ENCODE assay signal across 12 cellular contexts in the genomic region with DNA sequence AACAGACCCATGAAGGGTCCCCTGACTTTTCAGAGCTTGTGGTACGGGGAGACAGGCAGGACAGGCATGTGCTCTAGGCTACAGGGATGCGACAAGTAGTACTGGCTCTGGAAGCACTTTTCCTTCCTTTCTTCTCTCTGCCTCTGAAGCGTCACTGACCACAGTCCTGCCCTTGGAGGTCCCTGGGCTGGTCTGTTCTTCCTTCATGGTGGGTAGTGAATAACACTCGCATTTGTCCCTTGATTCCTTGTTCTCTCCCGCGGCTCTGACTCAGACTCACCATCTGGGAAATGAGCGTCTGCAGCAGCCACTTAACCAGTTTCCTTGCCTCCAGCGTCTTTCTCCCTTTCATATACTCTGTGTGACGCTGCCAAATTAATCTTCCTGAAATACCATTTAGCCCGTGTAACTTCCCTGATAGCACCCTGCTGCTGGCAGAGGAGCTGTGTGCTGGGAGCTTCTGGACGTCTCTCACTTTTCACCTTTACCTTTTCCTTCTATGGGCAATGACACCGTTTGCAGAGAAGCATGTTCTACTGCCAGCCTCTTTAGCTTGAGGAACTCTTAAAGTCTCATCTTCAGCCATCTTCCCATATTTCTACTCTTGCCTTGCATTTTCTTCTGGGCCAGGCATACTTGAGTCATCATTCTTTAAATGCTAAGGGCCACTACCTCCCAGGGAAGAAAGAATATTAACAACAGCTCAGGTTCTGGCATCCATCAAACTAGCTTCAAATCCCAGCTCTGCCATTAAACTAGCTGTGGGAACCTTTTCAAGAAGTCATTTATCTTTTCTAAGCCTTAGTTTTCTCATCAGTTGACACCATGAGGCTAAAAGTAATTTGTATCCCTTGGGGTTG. TPM values are rescaled to one million over a fixed set of nuclear protein-coding genes. Genes with fewer than 3 reads are reported as not detected.
A peak's percentile ranks its signal among the peaks of the same experiment; 100 is the strongest.
DNase-seq lines count a peak whose midpoint lies in the region; TF ChIP-seq lines count a peak whose summit lies in the region.
"Had no signal": no experiment of that assay in that cellular context is flagged by ENCODE, and none has a peak within 500 bp of the region (broad histone marks: within the 10 kb centered on the region; RNA-seq: fewer than 3 reads in every experiment).

No MANE protein-coding gene starts in this region.

- TF ChIP-seq CTCF in brain (conservative IDR thresholded peaks at IDR 0.05), result no peak
- TF ChIP-seq CTCF in hepatocyte (IDR thresholded peaks at IDR 0.05; ENCODE audit: poor library complexity), result no peak

- H3K9me3 ChIP-seq in hepatocyte (ENCODE audit: low read depth), result no peaks in the 10 kb centered on the region

- H3K4me1 Mint-ChIP-seq in brain, result peaks cover 4% of the 10 kb centered on the region
- H3K4me1 Mint-ChIP-seq: stimulated activated effector memory CD8-positive, alpha-beta T cell treated with anti-CD3 and anti-CD28 coated beads, Interleukin-12 subunit alpha, Interleukin-12 subunit beta, amount 100 ng/mL, for 72 hours had no signal

- 43% methylated on average over 12 of the region's 12 CpGs for WGBS in hepatocyte (ENCODE audit: low lambda C conversion rate, missing lambda C conversion rate)

- H3K36me3 Mint-ChIP-seq in brain, result peaks cover 34% of the 10 kb centered on the region
- H3K36me3 Mint-ChIP-seq: stimulated activated effector memory CD8-positive, alpha-beta T cell treated with anti-CD3 and anti-CD28 coated beads, Interleukin-12 subunit alpha, Interleukin-12 subunit beta, amount 100 ng/mL, for 72 hours had no signal

- H3K27me3 Mint-ChIP-seq in brain, result no peaks in the 10 kb centered on the region

- H3K4me3 ChIP-seq in hepatocyte, result no peak overlapping the region

- H3K9me3 Mint-ChIP-seq in brain, result no peaks in the 10 kb centered on the region
- H3K9me3 Mint-ChIP-seq: stimulated activated effector memory CD8-positive, alpha-beta T cell treated with anti-CD3 and anti-CD28 coated beads, Interleukin-12 subunit alpha, Interleukin-12 subunit beta, amount 100 ng/mL, for 72 hours had no signal

- H2AFZ ChIP-seq in hepatocyte, result no peak overlapping the region

- H3K4me1 ChIP-seq in hepatocyte (ENCODE audit: insufficient read depth), result no peaks in the 10 kb centered on the region

- H3K36me3 ChIP-seq in hepatocyte (replicated peaks; ENCODE audit: insufficient read depth, low read depth), result no peaks in the 10 kb centered on the region

- no peaks in the 10 kb centered on the region for H3K9me2 ChIP-seq in hepatocyte (replicated peaks; ENCODE audit: insufficient read depth)

- no peaks in the 10 kb centered on the region for H3K27me3 ChIP-seq in hepatocyte

- H3K4me3 Mint-ChIP-seq in brain, result no peak overlapping the region
- H3K4me3 Mint-ChIP-seq: stimulated activated effector memory CD8-positive, alpha-beta T cell treated with anti-CD3 and anti-CD28 coated beads, Interleukin-12 subunit alpha, Interleukin-12 subunit beta, amount 100 ng/mL, for 72 hours had no signal

- H3K79me2 ChIP-seq in hepatocyte, result no peaks in the 10 kb centered on the region

- H3K27ac ChIP-seq in hepatocyte, result peak overlapping the region; percentile 26

- DNase-seq in HPDE6-E6E7 (ENCODE audit: extremely low spot score), result peak; percentile 82
- DNase-seq in hepatocyte (ENCODE audit: low spot score), result peak; percentile 54
- peak; percentile 45 for DNase-seq in stromal cell of bone marrow (ENCODE audit: low read depth)
- no peak for DNase-seq in NOMO-1 treated with dmso at 0.1 percent for 144 hours (lab: John Stamatoyannopoulos, UW; ENCODE audit: unreplicated experiment)
- DNase-seq in COR-L47 (lab: John Stamatoyannopoulos, UW), result no peak
- no peak for DNase-seq in NCI-H2029 treated with DMSO at 0.1 percent for 48 hours (lab: John Stamatoyannopoulos, UW)
- DNase-seq: activated T-cell treated with anti-CD3 and anti-CD28 coated beads, Interleukin-2, amount 50 U/mL, for 48 hours; Karpas-422; nucleus accumbens; SHP77 had no signal

- peak overlapping the region; percentile 6 for H3K4me2 ChIP-seq in hepatocyte

- H4K20me1 ChIP-seq in hepatocyte (ENCODE audit: insufficient read depth, poor library complexity, severe bottlenecking), result no peaks in the 10 kb centered on the region

- H3K27ac Mint-ChIP-seq in brain, result peak overlapping the region in 3 of 5 experiments; percentile 18 to 40 (median 25)
- H3K27ac Mint-ChIP-seq: stimulated activated effector memory CD8-positive, alpha-beta T cell treated with anti-CD3 and anti-CD28 coated beads, Interleukin-12 subunit alpha, Interleukin-12 subunit beta, amount 100 ng/mL, for 72 hours had no signal

RNA-seq across cellular contexts. Expression of gene TMEM45A, which starts 33.6 kb away (rescaled TPM):
- polyA plus RNA-seq in brain (ENCODE audit: insufficient read depth, low read depth, low replicate concordance) (1.1 TPM), hepatocyte (80.0 and 88.0 TPM in 2 replicates)
- 70.7 and 82.6 TPM in 2 replicates for total RNA-seq in hepatocyte

Comparison
In these comparisons a context has a peak if more than half of its experiments do, and no peak if none do; other contexts are left out.
1. DNase-seq: peak in HPDE6-E6E7 (single experiment), hepatocyte (single experiment) and stromal cell of bone marrow (single experiment); none in NOMO-1 treated with dmso at 0.1 percent for 144 hours (single experiment), COR-L47 (single experiment) and NCI-H2029 treated with DMSO at 0.1 percent for 48 hours (single experiment).
2. RNA of gene TMEM45A, which starts 33.6 kb away (polyA plus RNA-seq): 80.0 to 88.0 TPM in hepatocyte; 1.1 TPM in brain (single experiment); every median in the first group is over 10 times any median in the second.